ENCODE assay signal across 14 cellular contexts in genomic region chr12:78315018-78315417, GRCh38.
"Had no signal": no experiment of that assay in that cellular context is flagged by ENCODE, and none has a peak within 500 bp of the region (broad histone marks: within the 10 kb centered on the region; RNA-seq: fewer than 3 reads in every experiment).

No MANE protein-coding gene starts in this region.

- H3K27ac ChIP-seq: esophagus squamous epithelium had no signal

- H3K36me3 ChIP-seq: esophagus squamous epithelium had no signal

- DNase-seq: activated naive CD8-positive, alpha-beta T cell treated with anti-CD3 and anti-CD28 coated beads, Interleukin-2, amount 10 ng/mL, durations not matched to agents 7 days and 5 days; anterior cingulate cortex; cortex of kidney; effector CD4-positive, alpha-beta T cell; esophagus squamous epithelium; foreskin fibroblast; hypothalamus; mesendoderm; nucleus accumbens; posterior cingulate gyrus; retina had no signal

- H3K27me3 ChIP-seq: esophagus squamous epithelium had no signal

- H3K4me3 ChIP-seq: esophagus squamous epithelium had no signal

- H3K9me3 ChIP-seq: esophagus squamous epithelium had no signal

- ATAC-seq: activated CD4-positive, CD25-positive, alpha-beta regulatory T cell treated with anti-CD3 and anti-CD28 coated beads, Interleukin-2, amount 50 U/mL, for 24 hours; natural killer cell treated with Interleukin-12 subunit alpha and Interleukin-12 subunit beta and Interleukin-15 and Interleukin-18, amount 100 ng/mL, for 72 hours; stimulated activated memory B cell treated with anti-CD40 and anti-IgM and Interleukin-4, amounts not matched to agents 10 μg/mL and 1 μg/mL and 100 μg/mL, for 72 hours had no signal

- H3K4me1 ChIP-seq: esophagus squamous epithelium had no signal
